Comparison of ENCODE assay signal across 12 cellular contexts in genomic region chr5:72954389-72954788, GRCh38. TPM values are rescaled to one million over a fixed set of nuclear protein-coding genes. Genes with fewer than 3 reads are reported as not detected.
A peak's percentile ranks its signal among the peaks of the same experiment; 100 is the strongest.
DNase-seq lines count a peak whose midpoint lies in the region; ATAC-seq, FAIRE-seq and TF ChIP-seq lines count a peak whose summit lies in the region.
"Had no signal": no experiment of that assay in that cellular context is flagged by ENCODE, and none has a peak within 500 bp of the region (broad histone marks: within the 10 kb centered on the region; RNA-seq: fewer than 3 reads in every experiment).

No MANE protein-coding gene starts in this region.

- H3K9me3 ChIP-seq in adrenal gland (replicated peaks in 1 of 3) (no peaks in the 10 kb centered on the region), HepG2 (ENCODE audit: low read length) (no peaks in the 10 kb centered on the region), spleen (no peaks in the 10 kb centered on the region)
- H3K9me3 ChIP-seq: stomach had no signal

- in situ Hi-C loops in HepG2 (cut with HindIII; ENCODE audit: extremely low pct_ligation_motif_present, low pct_unique_long_range_greater_than_20kb), result no loop called here

- TF ChIP-seq EP300 in HepG2 (IDR thresholded peaks at IDR 0.05; ENCODE audit: low read depth in 2 of 2, low read length in 2 of 2) (no peak), HepG2 (CRISPR knock-in tag; IDR thresholded peaks at IDR 0.05; ENCODE audit: borderline replicate concordance) (no peak)

- peak overlapping the region; percentile 90 for H3K4me3 Mint-ChIP-seq in activated CD4-positive, alpha-beta T cell treated with anti-CD3 and anti-CD28 coated beads, Interleukin-2, amount 10 ng/mL, durations not matched to agents 24 days and 14 days

- no peak for DNase-seq in activated CD4-positive, alpha-beta T cell treated with anti-CD3 and anti-CD28 coated beads, Interleukin-2, amount 10 ng/mL, durations not matched to agents 24 days and 14 days
- no peak for DNase-seq in activated CD4-positive, alpha-beta T cell treated with anti-CD3 and anti-CD28 coated beads, Interleukin-2, amount 50 U/mL, for 48 hours
- DNase-seq in adrenal gland (no peak), HepG2 (ENCODE audit: low spot score) (no peak), spleen (no peak)
- DNase-seq: activated CD4-positive, alpha-beta T cell treated with anti-CD3 and anti-CD28 coated beads, Interleukin-2, amount 50 U/mL, for 4 hours; stimulated activated CD4-positive, alpha-beta T cell treated with anti-CD3 and anti-CD28 coated beads, Interleukin-1b, Interleukin-23, amount 100 ng/mL, for 48 hours; stomach had no signal

- TF ChIP-seq CTCF in adrenal gland (IDR thresholded peaks at IDR 0.05) (no peak), HepG2 (CRISPR knock-in tag; IDR thresholded peaks at IDR 0.05) (no peak), spleen (IDR thresholded peaks at IDR 0.05 in 8 of 11, conservative IDR thresholded peaks at IDR 0.05 in 3 of 11) (no peak)

- POLR2A ChIA-PET in HepG2 (lab: Yijun Ruan, JAX), result interaction anchor here (0.8 to 0.9 kb wide), 2 partner anchors 16 to 106 kb away, joined by 3 to 4 read pairs; no protein-coding TSS in a partner anchor

- peaks cover 60% of the 10 kb centered on the region for H3K27me3 Mint-ChIP-seq in activated CD4-positive, alpha-beta T cell treated with anti-CD3 and anti-CD28 coated beads, Interleukin-2, amount 10 ng/mL, durations not matched to agents 24 days and 14 days

- no peaks in the 10 kb centered on the region for H3K9me3 Mint-ChIP-seq in activated CD4-positive, alpha-beta T cell treated with anti-CD3 and anti-CD28 coated beads, Interleukin-2, amount 10 ng/mL, durations not matched to agents 24 days and 14 days

- no peaks in the 10 kb centered on the region for H3K36me3 Mint-ChIP-seq in activated CD4-positive, alpha-beta T cell treated with anti-CD3 and anti-CD28 coated beads, Interleukin-2, amount 10 ng/mL, durations not matched to agents 24 days and 14 days (ENCODE audit: low read depth)

- H3K4me1 ChIP-seq in adrenal gland (replicated peaks in 1 of 2) (peaks cover 12 to 23% of the 10 kb centered on the region in 2 donors), HepG2 (ENCODE audit: insufficient read depth, low read length) (peaks cover 51% of the 10 kb centered on the region), spleen (peaks cover 0 to 47% (median 32%) of the 10 kb centered on the region in 6 donors)

- no TSS peak for BruUV-seq in HepG2 (replicated peaks; lab: Mats Ljungman, UMichigan)

- WGBS in adrenal gland, 4 donors, result 75 to 87% (median 83%) methylated on average over 7 of the region's 7 CpGs
- 76% methylated on average over 7 of the region's 7 CpGs for WGBS in HepG2 (ENCODE audit: low lambda C conversion rate)
- 87 to 95% (median 92%) methylated on average over 7 of the region's 7 CpGs for WGBS in spleen, 5 donors

- no peak overlapping the region for H3K9ac ChIP-seq in HepG2 (ENCODE audit: insufficient read depth, low read depth, low read length)

- FAIRE-seq in HepG2 (lab: Jason Lieb, UNC), result no peak
- FAIRE-seq: A204.1 had no signal

- H3K36me3 ChIP-seq in adrenal gland (replicated peaks in 1 of 2) (no peaks in the 10 kb centered on the region), HepG2 (replicated peaks in 1 of 2; ENCODE audit: control insufficient read depth in 1 of 2, insufficient read depth in 2 of 2, low read length in 2 of 2) (no peaks in the 10 kb centered on the region), spleen (no peaks in the 10 kb centered on the region)
- H3K36me3 ChIP-seq: stomach had no signal

- no peak for TF ChIP-seq RAD21 in HepG2 (CRISPR knock-in tag; IDR thresholded peaks at IDR 0.05)

- TF ChIP-seq POLR2A in adrenal gland (IDR thresholded peaks at IDR 0.05), result no peak
- no peak for TF ChIP-seq POLR2A in HepG2 (IDR thresholded peaks at IDR 0.05; ENCODE audit: insufficient read depth in 1 of 2, low read depth in 2 of 2, low read length in 2 of 2)
- TF ChIP-seq POLR2A in spleen (IDR thresholded peaks at IDR 0.05), result no peak

- H4K20me1 ChIP-seq in HepG2 (ENCODE audit: insufficient read depth, low read length), result no peaks in the 10 kb centered on the region; the same call in 1 of the 2 replicates

- no peak overlapping the region for H3K27ac Mint-ChIP-seq in activated CD4-positive, alpha-beta T cell treated with anti-CD3 and anti-CD28 coated beads, Interleukin-2, amount 10 ng/mL, durations not matched to agents 24 days and 14 days

- H2AFZ ChIP-seq in HepG2 (ENCODE audit: low read length), result no peak overlapping the region

- H3K4me3 ChIP-seq in adrenal gland (peak overlapping the region in 1 of 4 donors; percentile 94), HepG2 (replicated peaks in 1 of 3; ENCODE audit: insufficient read depth in 1 of 3, low read depth in 2 of 3, low read length in 3 of 3) (peak overlapping the region in 1 of 3 experiments; percentile 93; a peak in 2 of 6 replicates), spleen (peak overlapping the region in 1 of 8 donors; percentile 91)

- intact Hi-C loops in activated CD4-positive, alpha-beta T cell treated with anti-CD3 and anti-CD28 coated beads, Interleukin-2, amount 10 ng/mL, durations not matched to agents 24 days and 14 days (cut with micrococcal nuclease), result loop anchor here (2.0 kb wide), 1 partner anchor 206 kb away; no protein-coding TSS in a partner anchor
- intact Hi-C loops in adrenal gland (cut with DNase I), result no loop called here
- intact Hi-C loops in HepG2 (cut with micrococcal nuclease; ENCODE audit: unreplicated experiment), result no loop called here
- intact Hi-C loops in spleen (cut with DNase I; ENCODE audit: low total_unique reads), result no loop called here

- ATAC-seq in HepG2 (no peak), GM19324 (IDR thresholded peaks at IDR 0.05; ENCODE audit: low FRiP score, unreplicated experiment) (no peak), HG02884 (IDR thresholded peaks at IDR 0.05; ENCODE audit: unreplicated experiment) (no peak), HG02970 (IDR thresholded peaks at IDR 0.05; ENCODE audit: low FRiP score, unreplicated experiment) (no peak)

- H3K27me3 ChIP-seq in adrenal gland (no peaks in the 10 kb centered on the region), HepG2 (ENCODE audit: control insufficient read depth in 1 of 2, insufficient read depth in 2 of 2, low read length in 2 of 2) (no peaks in the 10 kb centered on the region; a peak in 1 of 5 replicates), spleen (replicated peaks in 1 of 7) (peaks cover 0 to 9% (median 0%) of the 10 kb centered on the region in 7 donors)
- H3K27me3 ChIP-seq: stomach had no signal

- H3K27ac ChIP-seq in adrenal gland (peak overlapping the region in 3 of 5 donors; percentile 93 to 99 (median 97)), HepG2 (ENCODE audit: extremely low read length, insufficient read depth, low read length) (no peak overlapping the region), spleen (peak overlapping the region; percentile 83 to 97 (median 94))

- H3K4me2 ChIP-seq in HepG2 (ENCODE audit: low read depth, low read length), result peak overlapping the region; percentile 90

- H3K4me1 Mint-ChIP-seq in activated CD4-positive, alpha-beta T cell treated with anti-CD3 and anti-CD28 coated beads, Interleukin-2, amount 10 ng/mL, durations not matched to agents 24 days and 14 days, result peaks cover 13% of the 10 kb centered on the region

- peaks cover 31% of the 10 kb centered on the region for H3K79me2 ChIP-seq in HepG2 (ENCODE audit: insufficient read depth, low read length)

- CTCF ChIA-PET in HepG2 (lab: Yijun Ruan, JAX; ENCODE audit: low intra/inter-chr PET ratio, low total read pairs), result no interaction called here

TF ChIP-seq in HepG2, 621 proteins besides CTCF, POLR2A, EP300 and RAD21 (continues in another document):
- no peak for TF ChIP-seq MTF2 (CRISPR knock-in tag; IDR thresholded peaks at IDR 0.05; ENCODE audit: borderline replicate concordance)
- TF ChIP-seq SALL2 (CRISPR knock-in tag; IDR thresholded peaks at IDR 0.05), result no peak
- TF ChIP-seq POLR2G (IDR thresholded peaks at IDR 0.05; ENCODE audit: low read depth, low read length), result no peak
- no peak for TF ChIP-seq HES4 (CRISPR knock-in tag; IDR thresholded peaks at IDR 0.05; ENCODE audit: borderline replicate concordance)
- no peak for TF ChIP-seq ZBTB38 (CRISPR knock-in tag; IDR thresholded peaks at IDR 0.05)
- no peak for TF ChIP-seq PHF21A (CRISPR knock-in tag; IDR thresholded peaks at IDR 0.05)
- no peak for TF ChIP-seq ZNF790 (CRISPR knock-in tag; IDR thresholded peaks at IDR 0.05; ENCODE audit: borderline replicate concordance)
- TF ChIP-seq KLF12 (CRISPR knock-in tag; IDR thresholded peaks at IDR 0.05; ENCODE audit: borderline replicate concordance), result no peak
- TF ChIP-seq ZNF34 (CRISPR knock-in tag; IDR thresholded peaks at IDR 0.05; ENCODE audit: borderline replicate concordance), result no peak

RNA-seq across cellular contexts. Expression of gene FCHO2, which starts 1.5 kb away (rescaled TPM):
- total RNA-seq in activated CD4-positive, alpha-beta T cell treated with anti-CD3 and anti-CD28 coated beads, Interleukin-2, amount 10 ng/mL, durations not matched to agents 24 days and 14 days, result 0.33 and 1.5 TPM in 2 replicates
- total RNA-seq in adrenal gland (10 to 100 TPM; 17.2 to 32.7 (median 24.7) TPM), HepG2 (2016; rRNA removed; fragmentation: Illumina TruSeq; extraction: Trizol) (11.6 and 12.7 TPM in 2 replicates), spleen (10 to 100 TPM; 24.8 to 86.6 (median 51.8) TPM)
- polyA plus RNA-seq in adrenal gland (10 to 100 TPM in 1 of 3 donors, 1 to 10 TPM in 2; 5.1 to 10.7 (median 9.5) TPM), HepG2 (2011; rRNA removed) (17.3 and 20.0 TPM in 2 replicates), spleen (10 to 100 TPM in 1 of 3 donors, 1 to 10 TPM in 2; 5.6 to 12.0 (median 7.9) TPM)
- total RNA-seq in HepG2 (2016; cell fraction: cytosol; rRNA removed; fragmentation: Illumina TruSeq; extraction: Trizol; ENCODE audit: low read depth), result 38.2 and 40.3 TPM in 2 replicates
- 13.6 and 14.0 TPM in 2 replicates for total RNA-seq in HepG2 (2016; cell fraction: insoluble cytoplasmic fraction; rRNA removed; fragmentation: Illumina TruSeq; extraction: Trizol)
- 12.5 and 14.6 TPM in 2 replicates for total RNA-seq in HepG2 (2016; cell fraction: membrane; rRNA removed; fragmentation: Illumina TruSeq; extraction: Trizol)
- 17.1 and 19.1 TPM in 2 replicates for total RNA-seq in HepG2 (2016; cell fraction: nucleus; rRNA removed; fragmentation: Illumina TruSeq; extraction: Trizol)
- 5.5 and 6.6 TPM in 2 replicates for polyA plus RNA-seq in HepG2 (2011; cell fraction: cytosol; rRNA removed)
- 23.4 and 31.0 TPM in 2 replicates for polyA plus RNA-seq in HepG2 (2011; cell fraction: nucleus; rRNA removed)
- polyA plus RNA-seq in HepG2 (2012), result 10.4 and 12.3 TPM in 2 replicates
- polyA plus RNA-seq in HepG2 (2016; cell fraction: cytosol; fragmentation: Illumina TruSeq; extraction: Trizol; ENCODE audit: low read depth), result 0.17 and 0.26 TPM in 2 replicates
- polyA plus RNA-seq in HepG2 (2016; cell fraction: insoluble cytoplasmic fraction; fragmentation: Illumina TruSeq; extraction: Trizol; ENCODE audit: low read depth), result 9.0 and 9.1 TPM in 2 replicates
- 1.0 and 1.1 TPM in 2 replicates for polyA plus RNA-seq in HepG2 (2016; cell fraction: membrane; fragmentation: Illumina TruSeq; extraction: Trizol; ENCODE audit: low read depth)
- 19.6 and 20.8 TPM in 2 replicates for polyA plus RNA-seq in HepG2 (2016; cell fraction: nucleus; fragmentation: Illumina TruSeq; extraction: Trizol; ENCODE audit: insufficient read depth, low read depth)
- polyA minus RNA-seq in HepG2 (2011; rRNA and poly(A)+ RNA removed; ENCODE audit: low replicate concordance), result 34.1 and 39.4 TPM in 2 replicates
- 18.6 and 20.4 TPM in 2 replicates for polyA minus RNA-seq in HepG2 (2011; cell fraction: cytosol; rRNA and poly(A)+ RNA removed)
- 29.0 and 35.4 TPM in 2 replicates for polyA minus RNA-seq in HepG2 (2011; cell fraction: nucleus; rRNA and poly(A)+ RNA removed)
